Comparison of ENCODE assay signal across 26 cellular contexts in the genomic region with DNA sequence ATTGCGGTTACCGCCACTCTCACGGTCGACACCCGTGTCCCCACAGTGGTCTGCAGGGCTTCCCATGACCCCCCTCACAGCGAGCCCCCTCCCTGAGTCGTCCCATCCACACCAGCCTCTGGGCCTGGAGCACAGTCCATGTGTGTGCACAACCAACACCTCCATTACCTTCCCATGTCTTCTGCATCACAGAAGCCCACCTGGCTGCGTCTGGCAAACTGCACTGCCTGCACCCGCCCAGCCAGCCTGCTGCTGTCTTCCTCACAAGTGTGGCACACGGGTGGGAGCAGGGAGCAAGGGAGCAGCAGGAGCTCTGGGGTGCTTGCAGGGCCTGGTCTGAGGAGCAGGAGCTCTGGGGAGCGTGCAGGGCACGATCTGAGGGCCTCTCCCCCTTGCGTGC.
"Had no signal": no experiment of that assay in that cellular context is flagged by ENCODE, and none has a peak within 500 bp of the region (broad histone marks: within the 10 kb centered on the region; RNA-seq: fewer than 3 reads in every experiment).

No MANE protein-coding gene starts in this region.

- H3K27me3 Mint-ChIP-seq: activated B cell treated with CpG ODN at 0.5 μM for 24 hours; central memory CD8-positive, alpha-beta T cell had no signal

- H3K9me3 Mint-ChIP-seq: activated B cell treated with CpG ODN at 0.5 μM for 24 hours; activated CD8-positive, alpha-beta T cell treated with anti-CD3 and anti-CD28 coated beads for 36 hours; activated T-cell treated with anti-CD3 and anti-CD28 coated beads, Interleukin-2, amount 50 U/mL, for 4 hours; activated T-helper 17 cell treated with anti-CD3 and anti-CD28 coated beads, Interleukin-2, amount 50 U/mL, for 72 hours; central memory CD8-positive, alpha-beta T cell; effector memory CD8-positive, alpha-beta T cell had no signal

- H3K27me3 ChIP-seq: brain microvascular endothelial cell had no signal

- H3K4me1 Mint-ChIP-seq: activated B cell treated with CpG ODN at 0.5 μM for 24 hours; activated T-helper 17 cell treated with anti-CD3 and anti-CD28 coated beads, Interleukin-2, amount 50 U/mL, for 72 hours; central memory CD8-positive, alpha-beta T cell had no signal

- DNase-seq: activated B cell treated with CpG ODN at 0.5 μM for 24 hours; activated CD4-positive, alpha-beta T cell treated with anti-CD3 and anti-CD28 coated beads for 48 hours; activated CD4-positive, alpha-beta T cell treated with anti-CD3 and anti-CD28 coated beads, Interleukin-2, amount 50 U/mL, for 1 hour; activated CD4-positive, alpha-beta T cell treated with anti-CD3 and anti-CD28 coated beads, Interleukin-2, amount 50 U/mL, for 48 hours; activated CD8-positive, alpha-beta memory T cell treated with anti-CD3 and anti-CD28 coated beads for 24 hours; activated CD8-positive, alpha-beta T cell treated with anti-CD3 and anti-CD28 coated beads for 36 hours; activated effector memory CD4-positive, alpha-beta T cell treated with Interleukin-2 at 50 U/mL for 16 hours; activated gamma-delta T cell treated with Interleukin-2 at 50 U/mL for 16 hours; activated naive CD4-positive, alpha-beta T cell treated with anti-CD3 and anti-CD28 coated beads, Interleukin-2, amount 50 U/mL, for 16 hours; activated naive CD4-positive, alpha-beta T cell treated with Interleukin-2 at 50 U/mL for 16 hours; activated T-cell treated with anti-CD3 and anti-CD28 coated beads, Interleukin-2, amount 50 U/mL, for 4 hours; amniotic stem cell; anterior cingulate cortex; brain microvascular endothelial cell; cortex of kidney; dermis blood vessel endothelial cell; effector CD4-positive, alpha-beta T cell; effector memory CD8-positive, alpha-beta T cell; esophagus squamous epithelium; glutamatergic neuron; T-helper 2 cell had no signal

- H3K4me1 ChIP-seq: esophagus squamous epithelium had no signal

- H3K4me3 ChIP-seq: esophagus squamous epithelium had no signal

- H3K27ac ChIP-seq: brain microvascular endothelial cell, epithelial cell of prostate, esophagus squamous epithelium had no signal

- H3K9me3 ChIP-seq: esophagus squamous epithelium had no signal

- H3K36me3 ChIP-seq: brain microvascular endothelial cell, esophagus squamous epithelium had no signal

- H3K27ac Mint-ChIP-seq: activated B cell treated with CpG ODN at 0.5 μM for 24 hours; activated CD8-positive, alpha-beta T cell treated with anti-CD3 and anti-CD28 coated beads for 36 hours; activated naive CD8-positive, alpha-beta T cell; activated T-helper 17 cell treated with anti-CD3 and anti-CD28 coated beads, Interleukin-2, amount 50 U/mL, for 72 hours; effector memory CD8-positive, alpha-beta T cell had no signal

- ATAC-seq: activated CD4-positive, CD25-positive, alpha-beta regulatory T cell treated with anti-CD3 and anti-CD28 coated beads, Interleukin-2, amount 50 U/mL, for 24 hours; activated CD8-positive, alpha-beta T cell treated with anti-CD3 and anti-CD28 coated beads for 36 hours; activated T-cell treated with anti-CD3 and anti-CD28 coated beads, Interleukin-2, amount 50 U/mL, for 4 hours; activated T-helper 17 cell treated with anti-CD3 and anti-CD28 coated beads, Interleukin-2, amount 50 U/mL, for 72 hours; effector memory CD8-positive, alpha-beta T cell had no signal

- H3K4me3 Mint-ChIP-seq: activated B cell treated with CpG ODN at 0.5 μM for 24 hours; activated CD8-positive, alpha-beta T cell treated with anti-CD3 and anti-CD28 coated beads for 36 hours; activated naive CD8-positive, alpha-beta T cell; activated T-cell treated with anti-CD3 and anti-CD28 coated beads, Interleukin-2, amount 50 U/mL, for 4 hours; activated T-helper 17 cell treated with anti-CD3 and anti-CD28 coated beads, Interleukin-2, amount 50 U/mL, for 72 hours; central memory CD8-positive, alpha-beta T cell; effector memory CD8-positive, alpha-beta T cell had no signal
